15 cellular contexts compared by ENCODE assay signal in genomic region chr15:64444836-64445235, GRCh38. TPM values are rescaled to one million over a fixed set of nuclear protein-coding genes. Genes with fewer than 3 reads are reported as not detected.
DNase-seq lines count a peak whose midpoint lies in the region; ATAC-seq and TF ChIP-seq lines count a peak whose summit lies in the region.
"Had no signal": no experiment of that assay in that cellular context is flagged by ENCODE, and none has a peak within 500 bp of the region (broad histone marks: within the 10 kb centered on the region; RNA-seq: fewer than 3 reads in every experiment).

No MANE protein-coding gene starts in this region.

- CTCF ChIA-PET in HCT116 (lab: Charles Lee) = no interaction called here

- H3K27ac Mint-ChIP-seq in T-helper 2 cell treated with Interferon-gamma antibody and Interleukin-4, amounts not matched to agents 5 μg/mL and 100 μg/mL, for 36 hours = peak overlapping the region; percentile 86
- H3K27ac Mint-ChIP-seq in activated naive CD8-positive, alpha-beta T cell treated with anti-CD3 and anti-CD28 coated beads, Interleukin-2, amount 10 ng/mL, durations not matched to agents 7 days and 5 days = peak overlapping the region; percentile 73

- H3K27me3 ChIP-seq in HCT116 (ENCODE audit: insufficient read depth, low read length) = no peaks in the 10 kb centered on the region
- H3K27me3 ChIP-seq in osteoblast (ENCODE audit: insufficient read depth, low read length) = no peaks in the 10 kb centered on the region
- H3K27me3 ChIP-seq: heart right ventricle, right atrium auricular region, stomach had no signal

- no peaks in the 10 kb centered on the region for H3K36me3 ChIP-seq in HCT116 (ENCODE audit: control insufficient read depth in 1 of 2, insufficient read depth in 2 of 2, low read length in 2 of 2)
- peaks cover 20% of the 10 kb centered on the region for H3K36me3 ChIP-seq in osteoblast (ENCODE audit: insufficient read depth, low read length)

- RAD21 ChIA-PET in HCT116 (lab: Charles Lee; ENCODE audit: low non-redundant PET in 1 of 2, low total read pairs in 2 of 2, uncharacterized antibody in 2 of 2, unreplicated experiment in 2 of 2) = no interaction called here

- H3K4me2 ChIP-seq in HCT116 (ENCODE audit: low read length) = peak overlapping the region; percentile 63
- H3K4me2 ChIP-seq in osteoblast (ENCODE audit: insufficient read depth, low read length) = peak overlapping the region; percentile 38

- no peaks in the 10 kb centered on the region for H3K9me3 ChIP-seq in HCT116 (ENCODE audit: control insufficient read depth in 1 of 2, insufficient read depth in 1 of 2, low read depth in 1 of 2, low read length in 2 of 2)
- H3K9me3 ChIP-seq in osteoblast (ENCODE audit: low read depth, low read length) = no peaks in the 10 kb centered on the region
- H3K9me3 ChIP-seq: heart right ventricle, right atrium auricular region, stomach had no signal

- POLR2A ChIA-PET in HCT116 (lab: Charles Lee) = interaction anchor here (1.5 to 1.9 kb wide), 2 partner anchors 13 to 15 kb away, joined by 5 to 8 read pairs; partner anchors contain the start of gene ZNF609
- POLR2A ChIA-PET in activated naive CD8-positive, alpha-beta T cell treated with anti-CD3 and anti-CD28 coated beads, Interleukin-2, amount 10 ng/mL, durations not matched to agents 7 days and 5 days (lab: Charles Lee) = interaction anchor here (0.5 to 1.0 kb wide), 3 partner anchors 18 to 189 kb away, joined by 3 read pairs; no protein-coding TSS in a partner anchor

- H3K9me2 ChIP-seq in HCT116 (ENCODE audit: insufficient read depth) = no peaks in the 10 kb centered on the region

- no peak for TF ChIP-seq POLR2A in HCT116 (IDR thresholded peaks at IDR 0.05; ENCODE audit: borderline replicate concordance, extremely low read depth, insufficient read depth, insufficient read length)

- no peak for DNase-seq in T-helper 2 cell treated with Interferon-gamma antibody and Interleukin-4, amounts not matched to agents 5 μg/mL and 100 μg/mL, for 36 hours (ENCODE audit: low spot score)
- DNase-seq in T-helper 2 cell = no peak
- DNase-seq in HCT116 (ENCODE audit: low read depth, low spot score) = no peak
- no peak for DNase-seq in activated naive CD8-positive, alpha-beta T cell treated with anti-CD3 and anti-CD28 coated beads, Interleukin-2, amount 10 ng/mL, durations not matched to agents 7 days and 5 days
- no peak for DNase-seq in osteoblast (ENCODE audit: insufficient read length, low spot score, missing footprints)
- no peak for DNase-seq in C1 segment of cervical spinal cord (lab: John Stamatoyannopoulos, UW)
- DNase-seq in SW480 (ENCODE audit: low spot score) = no peak
- DNase-seq: NCI-H1092 treated with DMSO at 0.1 percent for 48 hours, NCI-H446, OCI-M1, stomach had no signal

- H3K79me2 ChIP-seq in HCT116 (ENCODE audit: insufficient read depth, low read length) = no peaks in the 10 kb centered on the region
- H3K79me2 ChIP-seq in osteoblast (ENCODE audit: insufficient read depth, low read length) = no peaks in the 10 kb centered on the region

- H4K20me1 ChIP-seq in HCT116 (ENCODE audit: insufficient read depth) = no peaks in the 10 kb centered on the region
- H4K20me1 ChIP-seq in osteoblast (ENCODE audit: insufficient read depth, low read length) = no peaks in the 10 kb centered on the region

- H3K27me3 Mint-ChIP-seq in T-helper 2 cell treated with Interferon-gamma antibody and Interleukin-4, amounts not matched to agents 5 μg/mL and 100 μg/mL, for 36 hours (ENCODE audit: low read depth) = no peaks in the 10 kb centered on the region
- no peaks in the 10 kb centered on the region for H3K27me3 Mint-ChIP-seq in activated naive CD8-positive, alpha-beta T cell treated with anti-CD3 and anti-CD28 coated beads, Interleukin-2, amount 10 ng/mL, durations not matched to agents 7 days and 5 days

- H3K27ac ChIP-seq in HCT116 (ENCODE audit: low read depth, low read length) (peak overlapping the region; percentile 81), osteoblast (ENCODE audit: low read depth, low read length) (peak overlapping the region; percentile 11)
- H3K27ac ChIP-seq: right atrium auricular region had no signal

- H2AFZ ChIP-seq in HCT116 (ENCODE audit: low read depth, low read length, poor library complexity, severe bottlenecking) (no peak overlapping the region), osteoblast (ENCODE audit: low read length) (no peak overlapping the region)

- intact Hi-C loops in HCT116 (cut with micrococcal nuclease) = no loop called here

- peaks cover 31% of the 10 kb centered on the region for H3K36me3 Mint-ChIP-seq in T-helper 2 cell treated with Interferon-gamma antibody and Interleukin-4, amounts not matched to agents 5 μg/mL and 100 μg/mL, for 36 hours (ENCODE audit: low read depth)
- peaks cover 19% of the 10 kb centered on the region for H3K36me3 Mint-ChIP-seq in activated naive CD8-positive, alpha-beta T cell treated with anti-CD3 and anti-CD28 coated beads, Interleukin-2, amount 10 ng/mL, durations not matched to agents 7 days and 5 days

- H3K4me1 ChIP-seq in HCT116 (ENCODE audit: control insufficient read depth in 1 of 2, insufficient read depth in 2 of 2, low read length in 2 of 2) (peaks cover 22 to 29% of the 10 kb centered on the region in 2 experiments), osteoblast (ENCODE audit: insufficient read depth, low read length) (peaks cover 23% of the 10 kb centered on the region)

- BruUV-seq in HCT116 (replicated peaks; lab: Mats Ljungman, UMichigan) = no TSS peak

- TF ChIP-seq CTCF in HCT116 (IDR thresholded peaks at IDR 0.05 in 2 of 3, conservative IDR thresholded peaks at IDR 0.05 in 1 of 3; ENCODE audit: borderline replicate concordance in 1 of 3, insufficient read depth in 1 of 3, low read depth in 2 of 3, low read length in 2 of 3) = no peak
- no peak for TF ChIP-seq CTCF in osteoblast (IDR thresholded peaks at IDR 0.05; ENCODE audit: extremely low read depth, low read depth, low read length)

- peaks cover 50% of the 10 kb centered on the region for H3K4me1 Mint-ChIP-seq in T-helper 2 cell treated with Interferon-gamma antibody and Interleukin-4, amounts not matched to agents 5 μg/mL and 100 μg/mL, for 36 hours (ENCODE audit: low read depth)
- H3K4me1 Mint-ChIP-seq in activated naive CD8-positive, alpha-beta T cell treated with anti-CD3 and anti-CD28 coated beads, Interleukin-2, amount 10 ng/mL, durations not matched to agents 7 days and 5 days = peaks cover 40% of the 10 kb centered on the region

- H3K4me3 ChIP-seq in HCT116 (replicated peaks in 1 of 2; ENCODE audit: low read depth in 1 of 2, low read length in 2 of 2) = peak overlapping the region; percentile 7 to 50; a peak in 3 of 4 replicates
- H3K4me3 ChIP-seq in osteoblast (ENCODE audit: insufficient read depth, low read length) = no peak overlapping the region
- H3K4me3 ChIP-seq: heart right ventricle, right atrium auricular region, stomach had no signal

- H3K9me3 Mint-ChIP-seq in T-helper 2 cell treated with Interferon-gamma antibody and Interleukin-4, amounts not matched to agents 5 μg/mL and 100 μg/mL, for 36 hours = no peaks in the 10 kb centered on the region
- no peaks in the 10 kb centered on the region for H3K9me3 Mint-ChIP-seq in activated naive CD8-positive, alpha-beta T cell treated with anti-CD3 and anti-CD28 coated beads, Interleukin-2, amount 10 ng/mL, durations not matched to agents 7 days and 5 days

- peak overlapping the region; percentile 74 for H3K4me3 Mint-ChIP-seq in T-helper 2 cell treated with Interferon-gamma antibody and Interleukin-4, amounts not matched to agents 5 μg/mL and 100 μg/mL, for 36 hours
- H3K4me3 Mint-ChIP-seq in activated naive CD8-positive, alpha-beta T cell treated with anti-CD3 and anti-CD28 coated beads, Interleukin-2, amount 10 ng/mL, durations not matched to agents 7 days and 5 days = peak overlapping the region; percentile 59

- ATAC-seq in HCT116 (no peak), HG02884 (IDR thresholded peaks at IDR 0.05; ENCODE audit: unreplicated experiment) (no peak)
- no peak for ATAC-seq in activated naive CD8-positive, alpha-beta T cell treated with anti-CD3 and anti-CD28 coated beads, Interleukin-2, amount 10 ng/mL, durations not matched to agents 7 days and 5 days (ENCODE audit: low read depth)
- ATAC-seq: HepG2 had no signal

- H3K9ac ChIP-seq in HCT116 (ENCODE audit: low read length) = peak overlapping the region; percentile 46

- TF ChIP-seq RAD21 in HCT116 (IDR thresholded peaks at IDR 0.05; ENCODE audit: low read depth) = no peak

TF ChIP-seq in HCT116, 20 proteins besides CTCF, POLR2A, EP300 and RAD21 (continues in another document):
- TF ChIP-seq FOSL1 (IDR thresholded peaks at IDR 0.05; ENCODE audit: low read depth) (no peak), CEBPB (IDR thresholded peaks at IDR 0.05; ENCODE audit: low read depth) (no peak), ELF1 (IDR thresholded peaks at IDR 0.05; ENCODE audit: borderline replicate concordance, low read depth) (no peak), SIN3A (IDR thresholded peaks at IDR 0.05; ENCODE audit: low read depth) (no peak), TCF7L2 (IDR thresholded peaks at IDR 0.05; ENCODE audit: borderline replicate concordance, extremely low read depth, insufficient read depth, insufficient read length) (no peak), ZNF274 (IDR thresholded peaks at IDR 0.05; ENCODE audit: low read depth, low read length) (no peak), EZH2 (IDR thresholded peaks at IDR 0.05) (no peak), POLR2AphosphoS5 (IDR thresholded peaks at IDR 0.05; ENCODE audit: low read depth, low read length) (no peak), ZFX (IDR thresholded peaks at IDR 0.05) (no peak), ATF3 (IDR thresholded peaks at IDR 0.05) (no peak)

RNA-seq across cellular contexts. Expression of gene ZNF609, which starts 15.5 kb away (rescaled TPM):
- 31.0 TPM for total RNA-seq in HCT116 (2021; ENCODE audit: unreplicated experiment)
- 20.1 and 31.0 TPM in 2 replicates for polyA plus RNA-seq in HCT116 (2012)
- 10 to 100 TPM; 52.2 to 57.2 TPM for total RNA-seq in activated naive CD8-positive, alpha-beta T cell treated with anti-CD3 and anti-CD28 coated beads, Interleukin-2, amount 10 ng/mL, durations not matched to agents 7 days and 5 days
- 20.6 and 20.9 TPM in 2 replicates for total RNA-seq in osteoblast

RNA-seq across cellular contexts. Expression of gene TRIP4, which starts 57.2 kb away (rescaled TPM):
- total RNA-seq in HCT116 (2021; ENCODE audit: unreplicated experiment) = 18.3 TPM
- 14.0 and 16.7 TPM in 2 replicates for polyA plus RNA-seq in HCT116 (2012)
- total RNA-seq in activated naive CD8-positive, alpha-beta T cell treated with anti-CD3 and anti-CD28 coated beads, Interleukin-2, amount 10 ng/mL, durations not matched to agents 7 days and 5 days = 10 to 100 TPM; 23.7 to 25.7 TPM
- 10.9 and 14.1 TPM in 2 replicates for total RNA-seq in osteoblast
